In the genomic region with DNA sequence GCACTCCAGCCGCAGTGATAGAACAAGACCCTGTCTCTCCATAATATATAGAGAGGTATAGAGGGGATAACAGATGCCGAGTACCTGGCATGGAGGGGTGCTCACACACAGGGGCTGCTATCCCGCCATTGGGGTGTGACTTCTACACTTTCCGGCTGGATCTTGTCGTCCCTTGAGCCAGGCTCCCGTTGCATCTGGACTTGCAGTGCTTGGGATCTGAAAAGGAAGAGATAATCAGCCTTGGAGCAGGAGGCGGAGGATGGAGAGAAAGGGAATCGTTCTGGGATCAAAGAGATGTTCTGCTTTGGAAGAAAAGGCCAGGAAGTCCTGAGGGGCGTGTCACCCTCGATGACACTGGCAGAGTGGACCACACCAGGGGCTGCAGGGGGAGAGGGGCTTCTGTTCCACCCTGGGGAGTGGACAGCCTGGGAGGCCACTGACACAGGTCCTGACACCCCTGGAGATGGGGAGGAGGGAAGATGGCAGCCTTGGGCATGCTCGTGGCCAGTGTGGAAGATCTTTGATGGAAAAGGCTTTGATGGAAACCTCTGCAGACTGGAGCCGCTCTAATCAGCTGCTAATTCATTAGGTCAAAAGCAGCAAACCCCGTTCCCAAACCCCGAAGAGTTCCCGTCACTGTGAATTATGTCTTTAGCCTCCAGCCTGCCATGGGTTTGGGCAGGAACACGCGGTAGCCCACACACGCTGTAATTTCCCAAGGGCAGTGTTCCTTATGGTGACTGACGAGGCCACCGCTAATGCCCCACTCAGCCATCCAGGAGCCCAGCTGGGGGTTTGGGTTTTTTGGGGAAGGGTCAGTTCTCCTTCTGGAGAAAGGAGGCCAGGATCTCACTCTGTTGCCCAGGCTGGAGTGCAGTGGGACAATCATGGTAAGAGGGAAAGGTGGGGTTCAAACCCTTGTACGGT, we compare ENCODE assay signal across 11 cellular contexts.
DNase-seq lines count a peak whose midpoint lies in the region; ATAC-seq and TF ChIP-seq lines count a peak whose summit lies in the region.
"Had no signal": no experiment of that assay in that cellular context is flagged by ENCODE, and none has a peak within 500 bp of the region (broad histone marks: within the 10 kb centered on the region; RNA-seq: fewer than 3 reads in every experiment).

No MANE protein-coding gene starts in this region.

- DNase-seq in activated CD4-positive, alpha-beta T cell treated with anti-CD3 and anti-CD28 coated beads for 36 hours, result peak; percentile 2
- DNase-seq in activated CD4-positive, alpha-beta T cell treated with anti-CD3 and anti-CD28 coated beads for 1 hour, result no peak
- DNase-seq in T-helper 17 cell, result no peak
- DNase-seq in coronary artery (ENCODE audit: low spot score), result peak; percentile 54
- peak; percentile 56 for DNase-seq in sigmoid colon
- no peak for DNase-seq in RKO (ENCODE audit: low spot score)
- no peak for DNase-seq in nucleus accumbens (lab: John Stamatoyannopoulos, UW)
- DNase-seq: left cardiac atrium had no signal

- H3K9me3 ChIP-seq in T-helper 17 cell (ENCODE audit: control insufficient read depth, low read length, poor library complexity, severe bottlenecking) (no peaks in the 10 kb centered on the region), sigmoid colon (no peaks in the 10 kb centered on the region)

- no peaks in the 10 kb centered on the region for H3K27me3 ChIP-seq in sigmoid colon

- H3K4me3 ChIP-seq in coronary artery, result no peak overlapping the region
- H3K4me3 ChIP-seq in sigmoid colon, result no peak overlapping the region
- H3K4me3 ChIP-seq: SK-N-MC had no signal

- H3K4me1 ChIP-seq in sigmoid colon, result no peaks in the 10 kb centered on the region

- TF ChIP-seq CTCF in coronary artery (IDR thresholded peaks at IDR 0.05) (no peak), sigmoid colon (IDR thresholded peaks at IDR 0.05) (no peak)

- no peaks in the 10 kb centered on the region for H3K9me3 Mint-ChIP-seq in activated CD4-positive, alpha-beta T cell treated with anti-CD3 and anti-CD28 coated beads for 36 hours (ENCODE audit: low read depth)

- H3K27me3 Mint-ChIP-seq in activated CD4-positive, alpha-beta T cell treated with anti-CD3 and anti-CD28 coated beads for 36 hours, result no peaks in the 10 kb centered on the region
- no peaks in the 10 kb centered on the region for H3K27me3 Mint-ChIP-seq in T-helper 17 cell

- no peak for TF ChIP-seq POLR2A in sigmoid colon (IDR thresholded peaks at IDR 0.05)

- H3K27ac ChIP-seq in coronary artery (no peak overlapping the region), sigmoid colon (no peak overlapping the region)
- H3K27ac ChIP-seq: SK-N-MC had no signal

- H3K4me1 Mint-ChIP-seq in activated CD4-positive, alpha-beta T cell treated with anti-CD3 and anti-CD28 coated beads for 36 hours, result peaks cover 78% of the 10 kb centered on the region
- peaks cover 40% of the 10 kb centered on the region for H3K4me1 Mint-ChIP-seq in T-helper 17 cell
- H3K4me1 Mint-ChIP-seq: brain had no signal

- H3K27ac Mint-ChIP-seq in activated CD4-positive, alpha-beta T cell treated with anti-CD3 and anti-CD28 coated beads for 36 hours, result peak overlapping the region; percentile 83
- H3K27ac Mint-ChIP-seq in T-helper 17 cell, result peak overlapping the region; percentile 94

- peaks cover 62% of the 10 kb centered on the region for H3K36me3 Mint-ChIP-seq in activated CD4-positive, alpha-beta T cell treated with anti-CD3 and anti-CD28 coated beads for 36 hours (ENCODE audit: low read depth)
- H3K36me3 Mint-ChIP-seq in T-helper 17 cell (ENCODE audit: low read depth), result peaks cover 9% of the 10 kb centered on the region
- H3K36me3 Mint-ChIP-seq: brain had no signal

- 90 to 91% methylated on average over 21 of the region's 21 CpGs for WGBS in sigmoid colon, 2 donors

- POLR2A ChIA-PET in activated CD4-positive, alpha-beta T cell treated with anti-CD3 and anti-CD28 coated beads for 36 hours (lab: Charles Lee), result no interaction called here

- no peak overlapping the region for H3K4me3 Mint-ChIP-seq in activated CD4-positive, alpha-beta T cell treated with anti-CD3 and anti-CD28 coated beads for 36 hours
- peak overlapping the region; percentile 67 for H3K4me3 Mint-ChIP-seq in T-helper 17 cell
- H3K4me3 Mint-ChIP-seq: brain had no signal

- no peak for TF ChIP-seq EP300 in sigmoid colon (IDR thresholded peaks at IDR 0.05)

- no peak for ATAC-seq in activated CD4-positive, alpha-beta T cell treated with anti-CD3 and anti-CD28 coated beads for 36 hours
- ATAC-seq in T-helper 17 cell, result no peak
- no peak for ATAC-seq in HG02798 (IDR thresholded peaks at IDR 0.05; ENCODE audit: poor library complexity, unreplicated experiment)
- ATAC-seq: left cardiac atrium had no signal

- no peaks in the 10 kb centered on the region for H3K36me3 ChIP-seq in sigmoid colon

- intact Hi-C loops in activated CD4-positive, alpha-beta T cell treated with anti-CD3 and anti-CD28 coated beads for 36 hours (cut with DNase I, micrococcal nuclease), result loop anchor here in 1 of 2 experiments (10.0 kb wide), 1 partner anchor 94 kb away; no protein-coding TSS in a partner anchor
- intact Hi-C loops in sigmoid colon (cut with DNase I), result no loop called here

- CTCF ChIA-PET in activated CD4-positive, alpha-beta T cell treated with anti-CD3 and anti-CD28 coated beads for 36 hours (lab: Charles Lee), result no interaction called here

Comparison
In these comparisons a context has a peak if more than half of its experiments do, and no peak if none do; other contexts are left out.
1. DNase-seq: peak in activated CD4-positive, alpha-beta T cell treated with anti-CD3 and anti-CD28 coated beads for 36 hours (single experiment), coronary artery (single experiment) and sigmoid colon (single experiment); none in activated CD4-positive, alpha-beta T cell treated with anti-CD3 and anti-CD28 coated beads for 1 hour (single experiment), T-helper 17 cell (0 of 3), RKO (single experiment) and nucleus accumbens (0 of 56).